11 cellular contexts compared by ENCODE assay signal in genomic region chr20:2109425-2110210, GRCh38. TPM values are rescaled to one million over a fixed set of nuclear protein-coding genes. Genes with fewer than 3 reads are reported as not detected.
A peak's percentile ranks its signal among the peaks of the same experiment; 100 is the strongest.
DNase-seq lines count a peak whose midpoint lies in the region; ATAC-seq and TF ChIP-seq lines count a peak whose summit lies in the region.
"Had no signal": no experiment of that assay in that cellular context is flagged by ENCODE, and none has a peak within 500 bp of the region (broad histone marks: within the 10 kb centered on the region; RNA-seq: fewer than 3 reads in every experiment).

No MANE protein-coding gene starts in this region.

- 24 to 38% (median 29%) methylated on average over 6 of the region's 6 CpGs for WGBS in heart left ventricle, 4 donors

- no peak overlapping the region for H3K4me3 Mint-ChIP-seq in Caco-2 (ENCODE audit: unreplicated experiment)

- POLR2A ChIA-PET in Caco-2 (lab: Charles Lee) = interaction anchor here (1.1 kb wide), 1 partner anchor 15 kb away, joined by 3 read pairs; no protein-coding TSS in a partner anchor

- TF ChIP-seq CTCF in Caco-2 (IDR thresholded peaks at IDR 0.05; ENCODE audit: insufficient read depth in 1 of 2, low read depth in 1 of 2, low read length in 1 of 2, severe bottlenecking in 1 of 2, unreplicated experiment in 1 of 2) = no peak
- TF ChIP-seq CTCF in heart left ventricle (IDR thresholded peaks at IDR 0.05) = no peak

- no peaks in the 10 kb centered on the region for H3K27me3 ChIP-seq in Caco-2 (replicated peaks; ENCODE audit: control insufficient read depth, insufficient read depth, low read length)
- H3K27me3 ChIP-seq in heart left ventricle = no peaks in the 10 kb centered on the region
- H3K27me3 ChIP-seq: ascending aorta had no signal

- H3K9me3 ChIP-seq in Caco-2 = no peaks in the 10 kb centered on the region
- no peaks in the 10 kb centered on the region for H3K9me3 ChIP-seq in heart left ventricle
- H3K9me3 ChIP-seq: ascending aorta had no signal

- BruUV-seq in Caco-2 (replicated peaks; lab: Mats Ljungman, UMichigan) = no TSS peak

- peaks cover 44% of the 10 kb centered on the region for H3K36me3 Mint-ChIP-seq in Caco-2 (ENCODE audit: insufficient read depth, unreplicated experiment)

- no peaks in the 10 kb centered on the region for H3K9me3 Mint-ChIP-seq in Caco-2 (ENCODE audit: unreplicated experiment)

- H3K4me3 ChIP-seq in Caco-2 (ENCODE audit: low read depth, low read length) (no peak overlapping the region), heart left ventricle (peak overlapping the region in 1 of 12 donors; percentile 3)
- H3K4me3 ChIP-seq: ascending aorta had no signal

- peak overlapping the region; percentile 45 to 99 (median 74) for H3K27ac ChIP-seq in heart left ventricle

- no peaks in the 10 kb centered on the region; the same call in none of the 2 replicates for H3K36me3 ChIP-seq in Caco-2 (ENCODE audit: control insufficient read depth, insufficient read depth, low read length)
- peaks cover 0 to 26% (median 5%) of the 10 kb centered on the region in 9 donors for H3K36me3 ChIP-seq in heart left ventricle

- intact Hi-C loops in Caco-2 (cut with micrococcal nuclease; ENCODE audit: unreplicated experiment) = loop anchor here (10.0 kb wide), 1 partner anchor 215 kb away; the partner anchor contains the start of gene SIRPA
- intact Hi-C loops in heart left ventricle (cut with DNase I) = loop anchor here in 4 of 10 donors (5.0 to 10.0 kb wide), 3 partner anchors 33 to 215 kb away; partner anchors contain the start of gene SIRPA (in 1 of the 4)

- H3K4me1 Mint-ChIP-seq in Caco-2 (ENCODE audit: low read depth, unreplicated experiment) = peaks cover 21% of the 10 kb centered on the region

- H3K4me1 ChIP-seq in Caco-2 (peaks cover 9% of the 10 kb centered on the region; the same call in 1 of the 2 replicates), heart left ventricle (peaks cover 13 to 100% (median 91%) of the 10 kb centered on the region in 12 donors)

- no peaks in the 10 kb centered on the region for H3K27me3 Mint-ChIP-seq in Caco-2 (ENCODE audit: insufficient read depth, unreplicated experiment)

- DNase-seq in Caco-2 (no peak), heart left ventricle (peak in 4 of 5 donors; percentile 69 to 89 (median 78)), pons (ENCODE audit: low spot score) (peak; percentile 71), NCI-H2171 treated with DMSO at 0.1 percent for 48 hours (lab: John Stamatoyannopoulos, UW) (no peak), germinal center (ENCODE audit: low spot score) (no peak)
- DNase-seq: GDM1, NCI-H82 had no signal

- peak; percentile 11; the same call in 1 of the 3 replicates for ATAC-seq in SK-N-SH treated with all-trans-retinoic acid at 6 μM for 48 hours
- ATAC-seq in heart left ventricle = peak; percentile 80 to 86 (median 82)
- no peak for ATAC-seq in GM18873 (IDR thresholded peaks at IDR 0.05; ENCODE audit: low FRiP score, unreplicated experiment)
- ATAC-seq in GM21825 (IDR thresholded peaks at IDR 0.05; ENCODE audit: unreplicated experiment) = no peak

- no peak for TF ChIP-seq POLR2A in heart left ventricle (IDR thresholded peaks at IDR 0.05)

- peak overlapping the region; percentile 57 for H3K27ac Mint-ChIP-seq in Caco-2 (ENCODE audit: unreplicated experiment)

- CTCF ChIA-PET in Caco-2 (lab: Charles Lee) = interaction anchor here (2.1 kb wide), 1 partner anchor 16 kb away, joined by 4 read pairs; no protein-coding TSS in a partner anchor

TF ChIP-seq in SK-N-SH treated with all-trans-retinoic acid at 6 μM for 48 hours, 23 proteins besides CTCF, POLR2A, EP300 and RAD21 (continues in another document):
- no peak for TF ChIP-seq GLIS3 (CRISPR knock-in tag; IDR thresholded peaks at IDR 0.05)
- no peak for TF ChIP-seq RARB (CRISPR knock-in tag; IDR thresholded peaks at IDR 0.05)
- no peak for TF ChIP-seq CSDC2 (CRISPR knock-in tag; IDR thresholded peaks at IDR 0.05)
- TF ChIP-seq, protein P1, sequence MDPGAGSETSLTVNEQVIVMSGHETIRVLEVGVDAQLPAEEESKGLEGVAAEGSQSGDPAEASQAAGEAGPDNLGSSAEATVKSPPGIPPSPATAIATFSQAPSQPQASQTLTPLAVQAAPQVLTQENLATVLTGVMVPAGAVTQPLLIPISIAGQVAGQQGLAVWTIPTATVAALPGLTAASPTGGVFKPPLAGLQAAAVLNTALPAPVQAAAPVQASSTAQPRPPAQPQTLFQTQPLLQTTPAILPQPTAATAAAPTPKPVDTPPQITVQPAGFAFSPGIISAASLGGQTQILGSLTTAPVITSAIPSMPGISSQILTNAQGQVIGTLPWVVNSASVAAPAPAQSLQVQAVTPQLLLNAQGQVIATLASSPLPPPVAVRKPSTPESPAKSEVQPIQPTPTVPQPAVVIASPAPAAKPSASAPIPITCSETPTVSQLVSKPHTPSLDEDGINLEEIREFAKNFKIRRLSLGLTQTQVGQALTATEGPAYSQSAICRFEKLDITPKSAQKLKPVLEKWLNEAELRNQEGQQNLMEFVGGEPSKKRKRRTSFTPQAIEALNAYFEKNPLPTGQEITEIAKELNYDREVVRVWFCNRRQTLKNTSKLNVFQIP (CRISPR knock-in tag; IDR thresholded peaks at IDR 0.05; ENCODE audit: borderline replicate concordance, low read depth) = no peak
- TF ChIP-seq ZFP30 (CRISPR knock-in tag; IDR thresholded peaks at IDR 0.05) = no peak
- TF ChIP-seq, protein P2, sequence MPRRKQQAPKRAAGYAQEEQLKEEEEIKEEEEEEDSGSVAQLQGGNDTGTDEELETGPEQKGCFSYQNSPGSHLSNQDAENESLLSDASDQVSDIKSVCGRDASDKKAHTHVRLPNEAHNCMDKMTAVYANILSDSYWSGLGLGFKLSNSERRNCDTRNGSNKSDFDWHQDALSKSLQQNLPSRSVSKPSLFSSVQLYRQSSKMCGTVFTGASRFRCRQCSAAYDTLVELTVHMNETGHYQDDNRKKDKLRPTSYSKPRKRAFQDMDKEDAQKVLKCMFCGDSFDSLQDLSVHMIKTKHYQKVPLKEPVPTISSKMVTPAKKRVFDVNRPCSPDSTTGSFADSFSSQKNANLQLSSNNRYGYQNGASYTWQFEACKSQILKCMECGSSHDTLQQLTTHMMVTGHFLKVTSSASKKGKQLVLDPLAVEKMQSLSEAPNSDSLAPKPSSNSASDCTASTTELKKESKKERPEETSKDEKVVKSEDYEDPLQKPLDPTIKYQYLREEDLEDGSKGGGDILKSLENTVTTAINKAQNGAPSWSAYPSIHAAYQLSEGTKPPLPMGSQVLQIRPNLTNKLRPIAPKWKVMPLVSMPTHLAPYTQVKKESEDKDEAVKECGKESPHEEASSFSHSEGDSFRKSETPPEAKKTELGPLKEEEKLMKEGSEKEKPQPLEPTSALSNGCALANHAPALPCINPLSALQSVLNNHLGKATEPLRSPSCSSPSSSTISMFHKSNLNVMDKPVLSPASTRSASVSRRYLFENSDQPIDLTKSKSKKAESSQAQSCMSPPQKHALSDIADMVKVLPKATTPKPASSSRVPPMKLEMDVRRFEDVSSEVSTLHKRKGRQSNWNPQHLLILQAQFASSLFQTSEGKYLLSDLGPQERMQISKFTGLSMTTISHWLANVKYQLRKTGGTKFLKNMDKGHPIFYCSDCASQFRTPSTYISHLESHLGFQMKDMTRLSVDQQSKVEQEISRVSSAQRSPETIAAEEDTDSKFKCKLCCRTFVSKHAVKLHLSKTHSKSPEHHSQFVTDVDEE (CRISPR knock-in tag; IDR thresholded peaks at IDR 0.05) = no peak
- no peak for TF ChIP-seq PPARA (CRISPR knock-in tag; IDR thresholded peaks at IDR 0.05; ENCODE audit: borderline replicate concordance)
- TF ChIP-seq ISL1 (CRISPR knock-in tag; IDR thresholded peaks at IDR 0.05) = no peak
- TF ChIP-seq CREB5 (CRISPR knock-in tag; IDR thresholded peaks at IDR 0.05; ENCODE audit: low read depth) = no peak
- no peak for TF ChIP-seq TOX (CRISPR knock-in tag; IDR thresholded peaks at IDR 0.05; ENCODE audit: borderline replicate concordance)
- no peak for TF ChIP-seq ZC3H10 (CRISPR knock-in tag; IDR thresholded peaks at IDR 0.05)
- no peak for TF ChIP-seq ZNF70 (CRISPR knock-in tag; IDR thresholded peaks at IDR 0.05)
- TF ChIP-seq SNAI2 (CRISPR knock-in tag; IDR thresholded peaks at IDR 0.05) = no peak
- TF ChIP-seq OSR1 (CRISPR knock-in tag; IDR thresholded peaks at IDR 0.05) = no peak
- TF ChIP-seq CSRNP3 (CRISPR knock-in tag; IDR thresholded peaks at IDR 0.05) = no peak
- TF ChIP-seq ARNTL (CRISPR knock-in tag; IDR thresholded peaks at IDR 0.05; ENCODE audit: borderline replicate concordance, low read depth) = no peak
- TF ChIP-seq BACH2 (CRISPR knock-in tag; IDR thresholded peaks at IDR 0.05; ENCODE audit: borderline replicate concordance) = no peak
- TF ChIP-seq ZFP3 (CRISPR knock-in tag; IDR thresholded peaks at IDR 0.05) = no peak

RNA-seq across cellular contexts. Expression of gene STK35, which starts 8.0 kb away (rescaled TPM):
- 40.1 and 40.2 TPM in 2 replicates for total RNA-seq in Caco-2 (2022)
- 10 to 100 TPM; 10.8 to 23.0 (median 15.0) TPM for total RNA-seq in heart left ventricle
- 10 to 100 TPM in 1 of 2 donors, 1 to 10 TPM in 1; 6.0 to 14.3 TPM for polyA plus RNA-seq in heart left ventricle

Comparison
In these comparisons a context has a peak if more than half of its experiments do, and no peak if none do; other contexts are left out.
1. DNase-seq: peak in heart left ventricle (4 of 5) and pons (single experiment); none in Caco-2 (0 of 2), NCI-H2171 treated with DMSO at 0.1 percent for 48 hours (single experiment) and germinal center (single experiment).
2. ATAC-seq: peak in SK-N-SH treated with all-trans-retinoic acid at 6 μM for 48 hours (single experiment) and heart left ventricle (4 of 4); none in GM18873 (single experiment) and GM21825 (single experiment).